Comparison of ENCODE assay signal across 37 cellular contexts in the genomic region with DNA sequence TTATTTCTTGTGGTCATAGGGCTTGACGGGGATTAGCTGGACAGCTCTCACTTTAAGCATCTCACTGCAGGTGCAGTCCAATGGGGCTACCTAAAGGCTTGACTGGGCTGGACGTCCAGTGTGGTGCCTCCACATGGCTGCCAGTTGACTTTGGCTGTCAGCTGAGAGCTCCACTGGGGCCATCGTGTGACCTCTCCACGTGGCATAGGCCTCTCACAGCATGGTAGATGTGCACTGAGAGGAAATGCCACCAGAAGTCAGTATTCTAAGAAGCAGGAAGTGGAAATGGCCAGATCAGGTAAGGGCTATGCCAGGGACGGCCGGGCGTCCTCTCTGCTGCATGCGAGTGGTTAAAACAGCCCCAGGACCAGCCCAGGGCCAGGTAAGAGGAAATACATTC.
DNase-seq lines count a peak whose midpoint lies in the region; ATAC-seq, FAIRE-seq and TF ChIP-seq lines count a peak whose summit lies in the region.
"Had no signal": no experiment of that assay in that cellular context is flagged by ENCODE, and none has a peak within 500 bp of the region (broad histone marks: within the 10 kb centered on the region; RNA-seq: fewer than 3 reads in every experiment).

No MANE protein-coding gene starts in this region.

- no peak overlapping the region for H2BK15ac ChIP-seq in mesenchymal stem cell (ENCODE audit: low read depth, poor library complexity, severe bottlenecking)

- TF ChIP-seq POLR2A in HepG2 (IDR thresholded peaks at IDR 0.05; ENCODE audit: insufficient read depth in 1 of 2, low read depth in 2 of 2, low read length in 2 of 2) = no peak
- no peak for TF ChIP-seq POLR2A in right lobe of liver (IDR thresholded peaks at IDR 0.05)

- no peak overlapping the region for H3K4ac ChIP-seq in mesenchymal stem cell (ENCODE audit: low read depth in 1 of 2, low read length in 2 of 2)

- no peak overlapping the region for H2BK5ac ChIP-seq in mesenchymal stem cell (ENCODE audit: low read depth, low read length, poor library complexity, severe bottlenecking)

- H3K9ac ChIP-seq in HepG2 (ENCODE audit: insufficient read depth, low read depth, low read length) (no peak overlapping the region), Karpas-422 (ENCODE audit: low read length) (no peak overlapping the region), mesenchymal stem cell (ENCODE audit: low read length) (no peak overlapping the region)
- H3K9ac ChIP-seq: BLaER1; BLaER1 treated with 17β-estradiol and CSF1 and Interleukin-3, amounts not matched to agents 10 nM and 100 nM had no signal

- POLR2A ChIA-PET in HepG2 (lab: Yijun Ruan, JAX) = no interaction called here
- POLR2A ChIA-PET in OCI-LY7 (lab: Charles Lee) = no interaction called here

- peaks cover 19% of the 10 kb centered on the region for H3K27me3 Mint-ChIP-seq in activated naive CD8-positive, alpha-beta T cell treated with anti-CD3 and anti-CD28 coated beads, Interleukin-2, amount 50 U/mL, for 24 hours
- peaks cover 45% of the 10 kb centered on the region for H3K27me3 Mint-ChIP-seq in activated naive CD8-positive, alpha-beta T cell treated with anti-CD3 and anti-CD28 coated beads for 36 hours
- H3K27me3 Mint-ChIP-seq: CD4-positive, CD25-positive, alpha-beta regulatory T cell had no signal

- intact Hi-C loops in HepG2 (cut with micrococcal nuclease; ENCODE audit: unreplicated experiment) (no loop called here), right lobe of liver (cut with DNase I) (no loop called here), OCI-LY7 (cut with micrococcal nuclease; ENCODE audit: unreplicated experiment) (no loop called here)

- no peak overlapping the region for H3K23ac ChIP-seq in mesenchymal stem cell (ENCODE audit: low read length in 2 of 2)

- no peak for FAIRE-seq in HepG2 (lab: Jason Lieb, UNC)
- FAIRE-seq: A204.1, A549, D721Med had no signal

- H3K79me2 ChIP-seq in HepG2 (ENCODE audit: insufficient read depth, low read length) (no peaks in the 10 kb centered on the region), Karpas-422 (ENCODE audit: low read length) (no peaks in the 10 kb centered on the region), OCI-LY7 (ENCODE audit: insufficient read depth, low read depth, low read length) (no peaks in the 10 kb centered on the region)

- H4K20me1 ChIP-seq in HepG2 (ENCODE audit: insufficient read depth, low read length) = no peaks in the 10 kb centered on the region
- H4K20me1 ChIP-seq in Karpas-422 (ENCODE audit: insufficient read depth, low read depth, low read length) = no peaks in the 10 kb centered on the region
- no peaks in the 10 kb centered on the region for H4K20me1 ChIP-seq in OCI-LY7 (ENCODE audit: insufficient read depth, low read length)
- H4K20me1 ChIP-seq: BLaER1; BLaER1 treated with 17β-estradiol and CSF1 and Interleukin-3, amounts not matched to agents 10 nM and 100 nM had no signal

- H3K9me2 ChIP-seq in Karpas-422 (replicated peaks; ENCODE audit: insufficient read depth, low read length) (no peaks in the 10 kb centered on the region), OCI-LY7 (ENCODE audit: insufficient read depth, low read length) (no peaks in the 10 kb centered on the region)

- H4K8ac ChIP-seq in mesenchymal stem cell (ENCODE audit: low read length) = no peak overlapping the region

- H3K36me3 ChIP-seq in HepG2 (replicated peaks in 1 of 2; ENCODE audit: control insufficient read depth in 1 of 2, insufficient read depth in 2 of 2, low read length in 2 of 2) (no peaks in the 10 kb centered on the region), right lobe of liver (no peaks in the 10 kb centered on the region), Karpas-422 (ENCODE audit: insufficient read depth, low read length) (no peaks in the 10 kb centered on the region), mesenchymal stem cell (ENCODE audit: control insufficient read depth in 1 of 2, insufficient read depth in 2 of 2, low read depth in 1 of 2, low read length in 2 of 2) (no peaks in the 10 kb centered on the region), OCI-LY7 (ENCODE audit: insufficient read depth, low read length) (no peaks in the 10 kb centered on the region)
- H3K36me3 ChIP-seq: BE2C, BLaER1 had no signal

- CTCF ChIA-PET in HepG2 (lab: Yijun Ruan, JAX; ENCODE audit: low intra/inter-chr PET ratio, low total read pairs) = no interaction called here
- CTCF ChIA-PET in OCI-LY7 (lab: Charles Lee; ENCODE audit: unreplicated experiment) = no interaction called here

- no peaks in the 10 kb centered on the region for H3K4me1 ChIP-seq in HepG2 (ENCODE audit: insufficient read depth, low read length)
- H3K4me1 ChIP-seq in right lobe of liver = no peaks in the 10 kb centered on the region
- H3K4me1 ChIP-seq in Karpas-422 (ENCODE audit: low read length) = no peaks in the 10 kb centered on the region
- H3K4me1 ChIP-seq in mesenchymal stem cell (ENCODE audit: control insufficient read depth, insufficient read depth, low read depth, low read length) = peaks cover 2% of the 10 kb centered on the region
- no peaks in the 10 kb centered on the region for H3K4me1 ChIP-seq in OCI-LY7 (ENCODE audit: insufficient read depth, low read length, poor library complexity, severe bottlenecking)
- H3K4me1 ChIP-seq: A549; BE2C; BLaER1; BLaER1 treated with 17β-estradiol and CSF1 and Interleukin-3, amounts not matched to agents 10 nM and 100 nM; Caco-2 had no signal

- no peak overlapping the region for H4K91ac ChIP-seq in mesenchymal stem cell (ENCODE audit: low read length)

- ATAC-seq in activated naive CD8-positive, alpha-beta T cell treated with anti-CD3 and anti-CD28 coated beads, Interleukin-2, amount 50 U/mL, for 24 hours = peak; percentile 6
- no peak for ATAC-seq in HepG2
- no peak for ATAC-seq in right lobe of liver
- ATAC-seq: A549; CD8-positive, alpha-beta T cell had no signal

- no peak overlapping the region for H3K4me3 Mint-ChIP-seq in activated naive CD8-positive, alpha-beta T cell treated with anti-CD3 and anti-CD28 coated beads, Interleukin-2, amount 50 U/mL, for 24 hours
- no peak overlapping the region for H3K4me3 Mint-ChIP-seq in activated naive CD8-positive, alpha-beta T cell treated with anti-CD3 and anti-CD28 coated beads for 36 hours
- H3K4me3 Mint-ChIP-seq: B cell; CD14-positive monocyte; CD4-positive, alpha-beta memory T cell; CD4-positive, alpha-beta T cell; CD4-positive, CD25-positive, alpha-beta regulatory T cell; CD8-positive, alpha-beta memory T cell; CD8-positive, alpha-beta T cell had no signal

- no peaks in the 10 kb centered on the region for H3K36me3 Mint-ChIP-seq in activated naive CD8-positive, alpha-beta T cell treated with anti-CD3 and anti-CD28 coated beads, Interleukin-2, amount 50 U/mL, for 24 hours (ENCODE audit: low read depth)
- no peaks in the 10 kb centered on the region for H3K36me3 Mint-ChIP-seq in activated naive CD8-positive, alpha-beta T cell treated with anti-CD3 and anti-CD28 coated beads for 36 hours
- H3K36me3 Mint-ChIP-seq: CD14-positive monocyte; CD4-positive, alpha-beta memory T cell; CD4-positive, CD25-positive, alpha-beta regulatory T cell; CD8-positive, alpha-beta memory T cell; CD8-positive, alpha-beta T cell had no signal

- DNase-seq in activated naive CD8-positive, alpha-beta T cell treated with anti-CD3 and anti-CD28 coated beads, Interleukin-2, amount 50 U/mL, for 24 hours = no peak
- no peak for DNase-seq in activated naive CD8-positive, alpha-beta T cell treated with anti-CD3 and anti-CD28 coated beads for 36 hours
- DNase-seq in HepG2 (ENCODE audit: low spot score) (no peak), right lobe of liver (no peak), Karpas-422 (peak; percentile 25), mesenchymal stem cell (no peak), KBM-7 (no peak), OCI-LY7 (ENCODE audit: low spot score) (no peak)
- DNase-seq: 8988T; ACHN; AML-193; BE2C; C1 segment of cervical spinal cord; Caco-2; Calu3; CD4-positive, alpha-beta memory T cell; CD4-positive, alpha-beta T cell; CD4-positive, CD25-positive, alpha-beta regulatory T cell; CD8-positive, alpha-beta memory T cell; CD8-positive, alpha-beta T cell; COR-L47; DMS 273 treated with DMSO at 0.1 percent for 48 hours; DMS153; DMS53; DMS79; DMS79 treated with DMSO at 0.1 percent for 48 hours; DND-41; EL had no signal

- in situ Hi-C loops in HepG2 (cut with HindIII; ENCODE audit: extremely low pct_ligation_motif_present, low pct_unique_long_range_greater_than_20kb) = no loop called here
- in situ Hi-C loops in KBM-7 (cut with MboI; ENCODE audit: low pct_unique_long_range_greater_than_20kb, low sequenced_read_pairs) = no loop called here

- H3K9me3 Mint-ChIP-seq in activated naive CD8-positive, alpha-beta T cell treated with anti-CD3 and anti-CD28 coated beads, Interleukin-2, amount 50 U/mL, for 24 hours = no peaks in the 10 kb centered on the region
- H3K9me3 Mint-ChIP-seq in activated naive CD8-positive, alpha-beta T cell treated with anti-CD3 and anti-CD28 coated beads for 36 hours = no peaks in the 10 kb centered on the region
- H3K9me3 Mint-ChIP-seq: CD4-positive, alpha-beta T cell; CD8-positive, alpha-beta T cell had no signal

- no peaks in the 10 kb centered on the region for H3K4me1 Mint-ChIP-seq in activated naive CD8-positive, alpha-beta T cell treated with anti-CD3 and anti-CD28 coated beads, Interleukin-2, amount 50 U/mL, for 24 hours
- no peaks in the 10 kb centered on the region for H3K4me1 Mint-ChIP-seq in activated naive CD8-positive, alpha-beta T cell treated with anti-CD3 and anti-CD28 coated beads for 36 hours
- H3K4me1 Mint-ChIP-seq: B cell; CD4-positive, CD25-positive, alpha-beta regulatory T cell; CD8-positive, alpha-beta memory T cell had no signal

- no peak for TF ChIP-seq RAD21 in HepG2 (CRISPR knock-in tag; IDR thresholded peaks at IDR 0.05)

- no peak overlapping the region for H3K27ac ChIP-seq in HepG2 (ENCODE audit: extremely low read length, insufficient read depth, low read length)
- no peak overlapping the region for H3K27ac ChIP-seq in right lobe of liver
- H3K27ac ChIP-seq in Karpas-422 (ENCODE audit: low read length) = no peak overlapping the region
- H3K27ac ChIP-seq in mesenchymal stem cell (ENCODE audit: low read length, poor library complexity, severe bottlenecking) = no peak overlapping the region
- no peak overlapping the region for H3K27ac ChIP-seq in OCI-LY7 (ENCODE audit: low read depth, low read length, poor library complexity, severe bottlenecking)
- H3K27ac ChIP-seq: 22Rv1; A549; BLaER1; BLaER1 treated with 17β-estradiol and CSF1 and Interleukin-3, amounts not matched to agents 10 nM and 100 nM; C4-2B had no signal

- H3K27ac Mint-ChIP-seq in activated naive CD8-positive, alpha-beta T cell treated with anti-CD3 and anti-CD28 coated beads, Interleukin-2, amount 50 U/mL, for 24 hours = no peak overlapping the region
- H3K27ac Mint-ChIP-seq in activated naive CD8-positive, alpha-beta T cell treated with anti-CD3 and anti-CD28 coated beads for 36 hours = no peak overlapping the region
- H3K27ac Mint-ChIP-seq: B cell; CD14-positive monocyte; CD4-positive, alpha-beta memory T cell; CD4-positive, alpha-beta T cell; CD4-positive, CD25-positive, alpha-beta regulatory T cell; CD8-positive, alpha-beta memory T cell; CD8-positive, alpha-beta T cell had no signal

- H3K27me3 ChIP-seq in HepG2 (ENCODE audit: control insufficient read depth in 1 of 2, insufficient read depth in 2 of 2, low read length in 2 of 2) (peaks cover 0 to 46% of the 10 kb centered on the region in 2 experiments; a peak in 4 of 5 replicates), right lobe of liver (no peaks in the 10 kb centered on the region), Karpas-422 (ENCODE audit: low read length) (no peaks in the 10 kb centered on the region), mesenchymal stem cell (ENCODE audit: control insufficient read depth in 1 of 2, insufficient read depth in 1 of 2, low read length in 2 of 2) (peaks cover 2 to 5% of the 10 kb centered on the region in 2 experiments)
- H3K27me3 ChIP-seq: BE2C; BLaER1; BLaER1 treated with 17β-estradiol and CSF1 and Interleukin-3, amounts not matched to agents 10 nM and 100 nM had no signal

- H2AK5ac ChIP-seq in mesenchymal stem cell (ENCODE audit: low read length, severe bottlenecking) = no peak overlapping the region

- no peaks in the 10 kb centered on the region for H3K79me1 ChIP-seq in mesenchymal stem cell (replicated peaks; ENCODE audit: low read length, poor library complexity, severe bottlenecking)

- BruUV-seq in HepG2 (replicated peaks; lab: Mats Ljungman, UMichigan) (no TSS peak), OCI-LY7 (replicated peaks; lab: Mats Ljungman, UMichigan) (no TSS peak)

- H3K4me3 ChIP-seq in HepG2 (replicated peaks in 1 of 3; ENCODE audit: insufficient read depth in 1 of 3, low read depth in 2 of 3, low read length in 3 of 3) = no peak overlapping the region
- H3K4me3 ChIP-seq in right lobe of liver = no peak overlapping the region
- no peak overlapping the region for H3K4me3 ChIP-seq in Karpas-422 (ENCODE audit: low read length)
- H3K4me3 ChIP-seq in mesenchymal stem cell (ENCODE audit: insufficient read depth in 1 of 2, low read depth in 1 of 2, low read length in 2 of 2) = no peak overlapping the region
- H3K4me3 ChIP-seq in OCI-LY7 (ENCODE audit: low read depth, low read length, poor library complexity, severe bottlenecking) = no peak overlapping the region
- H3K4me3 ChIP-seq: A549; BLaER1; BLaER1 treated with 17β-estradiol and CSF1 and Interleukin-3, amounts not matched to agents 10 nM and 100 nM had no signal

- H3K14ac ChIP-seq in mesenchymal stem cell (ENCODE audit: low read length in 2 of 2) = no peak overlapping the region

- H3K4me2 ChIP-seq in HepG2 (ENCODE audit: low read depth, low read length) = no peak overlapping the region
- no peak overlapping the region for H3K4me2 ChIP-seq in Karpas-422 (ENCODE audit: low read depth, low read length, poor library complexity, severe bottlenecking)
- H3K4me2 ChIP-seq in mesenchymal stem cell (ENCODE audit: low read length, poor library complexity, severe bottlenecking) = no peak overlapping the region
- H3K4me2 ChIP-seq in OCI-LY7 (ENCODE audit: low read length) = no peak overlapping the region
- H3K4me2 ChIP-seq: A549; BLaER1; BLaER1 treated with 17β-estradiol and CSF1 and Interleukin-3, amounts not matched to agents 10 nM and 100 nM had no signal

- no peak overlapping the region for H2BK12ac ChIP-seq in mesenchymal stem cell (ENCODE audit: low read length in 2 of 2)

- H2BK120ac ChIP-seq in mesenchymal stem cell (ENCODE audit: low read depth, low read length) = no peak overlapping the region

- H2AFZ ChIP-seq in HepG2 (ENCODE audit: low read length) (no peak overlapping the region), Karpas-422 (ENCODE audit: low read length) (no peak overlapping the region), mesenchymal stem cell (ENCODE audit: low read depth, low read length) (peak overlapping the region; percentile 15), OCI-LY7 (ENCODE audit: low read length) (no peak overlapping the region)

- H3K9me3 ChIP-seq in HepG2 (ENCODE audit: low read length) (no peaks in the 10 kb centered on the region), right lobe of liver (no peaks in the 10 kb centered on the region), Karpas-422 (ENCODE audit: low read length) (no peaks in the 10 kb centered on the region), mesenchymal stem cell (ENCODE audit: control insufficient read depth, low read length) (peaks cover 2% of the 10 kb centered on the region), OCI-LY7 (ENCODE audit: low read length) (no peaks in the 10 kb centered on the region)
- H3K9me3 ChIP-seq: BE2C, BLaER1, Caco-2 had no signal

- no peak overlapping the region for H3K18ac ChIP-seq in mesenchymal stem cell (ENCODE audit: low read depth in 1 of 2, low read length in 2 of 2)

- TF ChIP-seq CTCF in HepG2 (CRISPR knock-in tag; IDR thresholded peaks at IDR 0.05) (no peak), right lobe of liver (IDR thresholded peaks at IDR 0.05) (no peak), OCI-LY7 (conservative IDR thresholded peaks at IDR 0.05; ENCODE audit: low read length) (no peak)

- 24% methylated on average over 8 of the region's 8 CpGs for WGBS in HepG2 (ENCODE audit: low lambda C conversion rate)
- WGBS in right lobe of liver (ENCODE audit: insufficient coverage, low coverage, low lambda C conversion rate, missing lambda C conversion rate) = 54% methylated on average over 2 of the region's 8 CpGs
- WGBS in mesenchymal stem cell = 74% methylated on average over 8 of the region's 8 CpGs

- TF ChIP-seq EP300 in HepG2 (IDR thresholded peaks at IDR 0.05; ENCODE audit: low read depth in 2 of 2, low read length in 2 of 2) (no peak), HepG2 (CRISPR knock-in tag; IDR thresholded peaks at IDR 0.05; ENCODE audit: borderline replicate concordance) (no peak)
